19 cellular contexts compared by ENCODE assay signal in genomic region chr3:189779166-189779565, GRCh38.
"Had no signal": no experiment of that assay in that cellular context is flagged by ENCODE, and none has a peak within 500 bp of the region (broad histone marks: within the 10 kb centered on the region; RNA-seq: fewer than 3 reads in every experiment).

No MANE protein-coding gene starts in this region.

- H3K9me3 ChIP-seq: esophagus muscularis mucosa, heart left ventricle, neutrophil, stomach had no signal

- H3K9me3 Mint-ChIP-seq: dendritic cell treated with granulocyte-macrophage colony-stimulating factor and Interleukin-4, amounts not matched to agents 40 ng/mL and 50 ng/mL, for 4 days; effector memory CD8-positive, alpha-beta T cell; stimulated activated naive B cell treated with anti-CD40 and anti-IgM and Interleukin-4, amounts not matched to agents 10 μg/mL and 1 μg/mL and 100 μg/mL, for 72 hours had no signal

- H3K27ac Mint-ChIP-seq: dendritic cell treated with granulocyte-macrophage colony-stimulating factor and Interleukin-4, amounts not matched to agents 40 ng/mL and 50 ng/mL, for 4 days; effector memory CD8-positive, alpha-beta T cell; naive thymus-derived CD4-positive, alpha-beta T cell; nephron progenitor cell; stimulated activated naive B cell treated with anti-CD40 and anti-IgM and Interleukin-4, amounts not matched to agents 10 μg/mL and 1 μg/mL and 100 μg/mL, for 72 hours; type B pancreatic cell had no signal

- H3K27me3 ChIP-seq: esophagus muscularis mucosa, heart left ventricle, neutrophil, stomach had no signal

- H3K27me3 Mint-ChIP-seq: dendritic cell treated with granulocyte-macrophage colony-stimulating factor and Interleukin-4, amounts not matched to agents 40 ng/mL and 50 ng/mL, for 4 days; effector memory CD8-positive, alpha-beta T cell; stimulated activated naive B cell treated with anti-CD40 and anti-IgM and Interleukin-4, amounts not matched to agents 10 μg/mL and 1 μg/mL and 100 μg/mL, for 72 hours had no signal

- H3K4me1 ChIP-seq: esophagus muscularis mucosa, heart left ventricle, stomach had no signal

- H3K27ac ChIP-seq: esophagus muscularis mucosa, heart left ventricle, neutrophil, stomach had no signal

- ATAC-seq: effector memory CD8-positive, alpha-beta T cell; heart left ventricle; naive thymus-derived CD4-positive, alpha-beta T cell; sciatic nerve had no signal

- H3K4me1 Mint-ChIP-seq: stimulated activated naive B cell treated with anti-CD40 and anti-IgM and Interleukin-4, amounts not matched to agents 10 μg/mL and 1 μg/mL and 100 μg/mL, for 72 hours had no signal

- H3K4me3 ChIP-seq: esophagus muscularis mucosa, heart left ventricle, stomach had no signal

- DNase-seq: effector memory CD8-positive, alpha-beta T cell; foreskin fibroblast; heart left ventricle; hippocampal formation; kidney glomerular epithelial cell; mesendoderm; naive thymus-derived CD4-positive, alpha-beta T cell; nephron progenitor cell; stimulated activated CD4-positive, alpha-beta T cell treated with anti-CD3 and anti-CD28 coated beads, Interleukin-2, amount 100 ng/mL, for 24 hours; stimulated activated CD4-positive, alpha-beta T cell treated with anti-CD3 and anti-CD28 coated beads, Interleukin-4, amount 100 ng/mL, for 4 hours; stimulated activated naive B cell treated with anti-CD40 and anti-IgM and Interleukin-4, amounts not matched to agents 10 μg/mL and 1 μg/mL and 100 μg/mL, for 72 hours; stomach; substantia nigra had no signal

- H3K4me3 Mint-ChIP-seq: dendritic cell treated with granulocyte-macrophage colony-stimulating factor and Interleukin-4, amounts not matched to agents 40 ng/mL and 50 ng/mL, for 4 days; effector memory CD8-positive, alpha-beta T cell; naive thymus-derived CD4-positive, alpha-beta T cell; nephron progenitor cell; stimulated activated naive B cell treated with anti-CD40 and anti-IgM and Interleukin-4, amounts not matched to agents 10 μg/mL and 1 μg/mL and 100 μg/mL, for 72 hours; type B pancreatic cell had no signal

- H3K36me3 ChIP-seq: esophagus muscularis mucosa, heart left ventricle, neutrophil, stomach had no signal

- H3K36me3 Mint-ChIP-seq: naive thymus-derived CD4-positive, alpha-beta T cell; stimulated activated naive B cell treated with anti-CD40 and anti-IgM and Interleukin-4, amounts not matched to agents 10 μg/mL and 1 μg/mL and 100 μg/mL, for 72 hours; type B pancreatic cell had no signal

- FAIRE-seq: urothelium cell line had no signal
